26 cellular contexts compared by ENCODE assay signal in the genomic region with DNA sequence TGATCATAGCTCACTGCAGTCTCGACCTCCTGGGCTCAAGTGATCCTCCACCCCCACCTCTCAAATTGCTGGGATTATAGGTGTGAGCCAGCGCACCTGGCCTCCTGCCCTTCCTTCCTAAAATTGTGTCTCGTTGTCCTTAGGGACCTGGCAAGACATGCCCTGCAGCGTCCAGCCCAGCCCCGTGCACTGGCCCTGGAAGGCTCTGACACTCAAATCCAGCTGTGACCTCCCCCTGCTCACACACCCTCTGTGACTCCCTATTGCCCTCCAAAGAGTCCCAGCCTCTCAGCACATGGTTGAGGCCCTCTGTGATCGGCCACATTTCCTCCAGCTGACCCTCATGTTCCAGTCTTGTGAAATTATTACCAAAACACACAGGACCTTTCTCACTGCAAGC. TPM values are rescaled to one million over a fixed set of nuclear protein-coding genes. Genes with fewer than 3 reads are reported as not detected.
DNase-seq lines count a peak whose midpoint lies in the region; ATAC-seq, FAIRE-seq and TF ChIP-seq lines count a peak whose summit lies in the region.
"Had no signal": no experiment of that assay in that cellular context is flagged by ENCODE, and none has a peak within 500 bp of the region (broad histone marks: within the 10 kb centered on the region; RNA-seq: fewer than 3 reads in every experiment).

No MANE protein-coding gene starts in this region.

- no peak overlapping the region for H3K4ac ChIP-seq in H1 (replicated peaks; ENCODE audit: insufficient read length, low read depth, low read length)

- H3K27me3 ChIP-seq in H1 (replicated peaks in 1 of 4; ENCODE audit: control insufficient read depth in 3 of 4, extremely low read depth in 1 of 4, insufficient read depth in 3 of 4, low read length in 3 of 4): no peaks in the 10 kb centered on the region
- H3K27me3 ChIP-seq: BLaER1 had no signal

- no peak for DNase-seq in activated CD4-positive, alpha-beta T cell treated with anti-CD3 and anti-CD28 coated beads, Interleukin-2, amount 10 ng/mL, durations not matched to agents 7 days and 5 days
- no peak for DNase-seq in activated CD4-positive, alpha-beta T cell treated with anti-CD3 and anti-CD28 coated beads for 48 hours
- DNase-seq in H1 (ENCODE audit: low read depth in 1 of 2, low spot score in 2 of 2) (no peak), OCI-LY7 (ENCODE audit: low spot score) (no peak)
- DNase-seq in stimulated activated effector memory CD8-positive, alpha-beta T cell treated with anti-CD3 and anti-CD28 coated beads, Interleukin-12 subunit alpha, Interleukin-12 subunit beta, amount 100 ng/mL, for 72 hours (ENCODE audit: low spot score in 2 of 2): no peak
- DNase-seq in stimulated activated naive CD8-positive, alpha-beta T cell treated with anti-CD3 and anti-CD28 coated beads, Interleukin-15, amount 100 ng/mL, for 72 hours: no peak
- DNase-seq: ACHN; CD8-positive, alpha-beta memory T cell; DMS53; GDM1; KBM-7; NCI-H1092; NCI-H1436; NCI-H187 treated with DMSO at 0.1 percent for 48 hours; NCI-H2227 treated with DMSO at 0.1 percent for 48 hours; NCI-H510A had no signal

- TF ChIP-seq CTCF in HEK293 (tag by site-specific recombination; IDR thresholded peaks at IDR 0.05): no peak
- no peak for TF ChIP-seq CTCF in H1 (IDR thresholded peaks at IDR 0.05; ENCODE audit: control extremely low read depth in 1 of 3, insufficient read depth in 1 of 3, low read depth in 1 of 3, low read length in 3 of 3)
- TF ChIP-seq CTCF in OCI-LY7 (conservative IDR thresholded peaks at IDR 0.05; ENCODE audit: low read length): no peak

- H3K18ac ChIP-seq in H1 (ENCODE audit: extremely low read depth, low read length): no peak overlapping the region

- H3K27ac ChIP-seq in HEK293 (ENCODE audit: extremely low read depth, low read depth, low read length): no peak overlapping the region
- no peak overlapping the region for H3K27ac ChIP-seq in H1 (ENCODE audit: low read depth, low read length)
- H3K27ac ChIP-seq in OCI-LY7 (ENCODE audit: low read depth, low read length, poor library complexity, severe bottlenecking): no peak overlapping the region
- H3K27ac ChIP-seq: 22Rv1, BLaER1 had no signal

- no peak for TF ChIP-seq EP300 in H1 (IDR thresholded peaks at IDR 0.05; ENCODE audit: borderline replicate concordance in 1 of 2, low read depth in 2 of 2, low read length in 2 of 2)

- TF ChIP-seq RAD21 in H1 (IDR thresholded peaks at IDR 0.05 in 1 of 2, conservative IDR thresholded peaks at IDR 0.05 in 1 of 2; ENCODE audit: low read depth in 2 of 2, low read length in 2 of 2): no peak

- H3K9me3 ChIP-seq in HEK293 (ENCODE audit: control insufficient read depth, insufficient read depth, low read depth, low read length): no peaks in the 10 kb centered on the region
- no peaks in the 10 kb centered on the region for H3K9me3 ChIP-seq in H1 (ENCODE audit: insufficient read depth in 2 of 2, low read depth in 1 of 2, low read length in 1 of 2)
- no peaks in the 10 kb centered on the region for H3K9me3 ChIP-seq in OCI-LY7 (ENCODE audit: low read length)
- H3K9me3 ChIP-seq: BLaER1 had no signal

- H2AK5ac ChIP-seq in H1 (ENCODE audit: low read depth, low read length): no peak overlapping the region

- H3K79me1 ChIP-seq in H1 (ENCODE audit: low read depth, low read length): peaks cover 6% of the 10 kb centered on the region; the same call in 1 of the 2 replicates

- H3K9me2 ChIP-seq in OCI-LY7 (ENCODE audit: insufficient read depth, low read length): no peaks in the 10 kb centered on the region

- no peaks in the 10 kb centered on the region for H3K9me3 Mint-ChIP-seq in activated CD4-positive, alpha-beta T cell treated with anti-CD3 and anti-CD28 coated beads, Interleukin-2, amount 10 ng/mL, durations not matched to agents 7 days and 5 days
- H3K9me3 Mint-ChIP-seq in stimulated activated effector memory CD8-positive, alpha-beta T cell treated with anti-CD3 and anti-CD28 coated beads, Interleukin-12 subunit alpha, Interleukin-12 subunit beta, amount 100 ng/mL, for 72 hours: no peaks in the 10 kb centered on the region
- H3K9me3 Mint-ChIP-seq in stimulated activated naive CD8-positive, alpha-beta T cell treated with anti-CD3 and anti-CD28 coated beads, Interleukin-15, amount 100 ng/mL, for 72 hours: no peaks in the 10 kb centered on the region

- no peaks in the 10 kb centered on the region for H3K27me3 Mint-ChIP-seq in activated CD4-positive, alpha-beta T cell treated with anti-CD3 and anti-CD28 coated beads, Interleukin-2, amount 10 ng/mL, durations not matched to agents 7 days and 5 days
- no peaks in the 10 kb centered on the region for H3K27me3 Mint-ChIP-seq in stimulated activated naive CD8-positive, alpha-beta T cell treated with anti-CD3 and anti-CD28 coated beads, Interleukin-15, amount 100 ng/mL, for 72 hours

- no TSS peak for BruUV-seq in OCI-LY7 (replicated peaks; lab: Mats Ljungman, UMichigan)

- H3K4me3 ChIP-seq in HEK293 (ENCODE audit: low read depth, low read length) (no peak overlapping the region), H1 (ENCODE audit: extremely low read depth in 1 of 4, insufficient read depth in 2 of 4, low read depth in 3 of 4, low read length in 4 of 4) (no peak overlapping the region), OCI-LY7 (ENCODE audit: low read depth, low read length, poor library complexity, severe bottlenecking) (no peak overlapping the region)
- H3K4me3 ChIP-seq: BLaER1, GM23338 had no signal

- H2BK12ac ChIP-seq in H1 (ENCODE audit: low read depth, low read length): no peak overlapping the region

- H3K36me3 ChIP-seq in HEK293 (ENCODE audit: control insufficient read depth in 2 of 2, insufficient read depth in 1 of 2, low read length in 2 of 2) (peaks cover 4 to 32% of the 10 kb centered on the region in 2 experiments; a peak in 2 of 3 replicates), H1 (ENCODE audit: control insufficient read depth in 2 of 4, insufficient read depth in 4 of 4, low read length in 3 of 4) (peaks cover 11 to 26% (median 12%) of the 10 kb centered on the region in 4 experiments; a peak in 7 of 8 replicates), OCI-LY7 (ENCODE audit: insufficient read depth, low read length) (peaks cover 67% of the 10 kb centered on the region)

- no peak for FAIRE-seq in H1 (lab: Jason Lieb, UNC)
- FAIRE-seq: D721Med, GM18507, HepG2 had no signal

- ATAC-seq in stimulated activated effector memory CD8-positive, alpha-beta T cell treated with anti-CD3 and anti-CD28 coated beads, Interleukin-12 subunit alpha, Interleukin-12 subunit beta, amount 100 ng/mL, for 72 hours: no peak
- ATAC-seq in HG03108 (IDR thresholded peaks at IDR 0.05; ENCODE audit: unreplicated experiment): no peak
- no peak for ATAC-seq in stimulated activated naive CD8-positive, alpha-beta T cell treated with anti-CD3 and anti-CD28 coated beads, Interleukin-15, amount 100 ng/mL, for 72 hours
- ATAC-seq: GM23338, HepG2, Panc1, SK-N-SH treated with all-trans-retinoic acid at 6 μM for 48 hours had no signal

- H3K4me1 ChIP-seq in HEK293 (ENCODE audit: control insufficient read depth, insufficient read depth, low read length) (no peaks in the 10 kb centered on the region), H1 (replicated peaks in 1 of 4; ENCODE audit: control insufficient read depth in 3 of 4, insufficient read depth in 4 of 4, low read length in 3 of 4) (peaks cover 0 to 14% (median 9%) of the 10 kb centered on the region in 4 experiments; a peak in 6 of 7 replicates), OCI-LY7 (ENCODE audit: insufficient read depth, low read length, poor library complexity, severe bottlenecking) (peaks cover 24% of the 10 kb centered on the region)

- peak overlapping the region; percentile 31 for H3K27ac Mint-ChIP-seq in activated CD4-positive, alpha-beta T cell treated with anti-CD3 and anti-CD28 coated beads, Interleukin-2, amount 10 ng/mL, durations not matched to agents 7 days and 5 days
- H3K27ac Mint-ChIP-seq in stimulated activated effector memory CD8-positive, alpha-beta T cell treated with anti-CD3 and anti-CD28 coated beads, Interleukin-12 subunit alpha, Interleukin-12 subunit beta, amount 100 ng/mL, for 72 hours: peak overlapping the region; percentile 56
- peak overlapping the region in 1 of 2 donors; percentile 57 for H3K27ac Mint-ChIP-seq in stimulated activated naive CD8-positive, alpha-beta T cell treated with anti-CD3 and anti-CD28 coated beads, Interleukin-15, amount 100 ng/mL, for 72 hours
- H3K27ac Mint-ChIP-seq: GM23338 had no signal

- H3K4me2 ChIP-seq in H1 (ENCODE audit: insufficient read depth in 1 of 2, low read depth in 2 of 2, low read length in 2 of 2) (no peak overlapping the region), OCI-LY7 (ENCODE audit: low read length) (no peak overlapping the region)
- H3K4me2 ChIP-seq: BLaER1, GM23338 had no signal

- TF ChIP-seq POLR2A in H1 (IDR thresholded peaks at IDR 0.05; ENCODE audit: control extremely low read depth in 1 of 2, low read depth in 2 of 2, low read length in 2 of 2): no peak

- H3K9ac ChIP-seq in H1 (replicated peaks in 1 of 4; ENCODE audit: extremely low read depth in 1 of 4, low read depth in 3 of 4, low read length in 3 of 4): no peak overlapping the region
- H3K9ac ChIP-seq: BLaER1 had no signal

- peaks cover 0 to 8% of the 10 kb centered on the region in 2 experiments; a peak in 1 of 4 replicates for H3K79me2 ChIP-seq in H1 (ENCODE audit: control insufficient read depth in 1 of 2, insufficient read depth in 2 of 2, low read length in 2 of 2)
- peaks cover 24% of the 10 kb centered on the region; the same call in 1 of the 2 replicates for H3K79me2 ChIP-seq in OCI-LY7 (ENCODE audit: insufficient read depth, low read depth, low read length)

- no peak overlapping the region for H2BK120ac ChIP-seq in H1 (replicated peaks; ENCODE audit: low read depth, low read length)

- WGBS in H1 (ENCODE audit: extremely low coverage in 1 of 2, insufficient coverage in 1 of 2, insufficient read length in 1 of 2, insufficient replicate concordance in 2 of 2, low coverage in 1 of 2, low lambda C conversion rate in 2 of 2, missing lambda C conversion rate in 1 of 2), 2 experiments: 93% methylated on average over 5 of the region's 6 CpGs; no CpG with 5 or more reads in 1 of the 2 experiments

- H3K14ac ChIP-seq in H1 (ENCODE audit: insufficient read length): no peak overlapping the region

- H3K36me3 Mint-ChIP-seq in activated CD4-positive, alpha-beta T cell treated with anti-CD3 and anti-CD28 coated beads, Interleukin-2, amount 10 ng/mL, durations not matched to agents 7 days and 5 days (ENCODE audit: low read depth): peaks cover 8% of the 10 kb centered on the region
- H3K36me3 Mint-ChIP-seq in stimulated activated effector memory CD8-positive, alpha-beta T cell treated with anti-CD3 and anti-CD28 coated beads, Interleukin-12 subunit alpha, Interleukin-12 subunit beta, amount 100 ng/mL, for 72 hours: peaks cover 70% of the 10 kb centered on the region

- peaks cover 28% of the 10 kb centered on the region for H3K4me1 Mint-ChIP-seq in activated CD4-positive, alpha-beta T cell treated with anti-CD3 and anti-CD28 coated beads, Interleukin-2, amount 10 ng/mL, durations not matched to agents 7 days and 5 days
- peaks cover 19% of the 10 kb centered on the region for H3K4me1 Mint-ChIP-seq in stimulated activated effector memory CD8-positive, alpha-beta T cell treated with anti-CD3 and anti-CD28 coated beads, Interleukin-12 subunit alpha, Interleukin-12 subunit beta, amount 100 ng/mL, for 72 hours
- peaks cover 34% of the 10 kb centered on the region for H3K4me1 Mint-ChIP-seq in stimulated activated naive CD8-positive, alpha-beta T cell treated with anti-CD3 and anti-CD28 coated beads, Interleukin-15, amount 100 ng/mL, for 72 hours

- CTCF ChIA-PET in activated CD4-positive, alpha-beta T cell treated with anti-CD3 and anti-CD28 coated beads, Interleukin-2, amount 10 ng/mL, durations not matched to agents 7 days and 5 days (lab: Charles Lee): interaction anchor here (1.6 kb wide), 1 partner anchor 46 kb away, joined by 4 read pairs; no protein-coding TSS in a partner anchor
- CTCF ChIA-PET in HEK293 (lab: Yijun Ruan, JAX): interaction anchor here (1.7 kb wide), 1 partner anchor 54 kb away, joined by 4 read pairs; no protein-coding TSS in a partner anchor
- CTCF ChIA-PET in H1 (lab: Charles Lee; ENCODE audit: partially characterized antibody): interaction anchor here (0.6 to 2.1 kb wide), 3 partner anchors 15 to 57 kb away, joined by 3 to 8 read pairs (median 6); a partner anchor contains a TSS
- CTCF ChIA-PET in OCI-LY7 (lab: Charles Lee; ENCODE audit: unreplicated experiment): no interaction called here

- H4K5ac ChIP-seq in H1 (ENCODE audit: insufficient read length, low read depth, low read length): no peak overlapping the region

- H3K23ac ChIP-seq in H1 (ENCODE audit: insufficient read length): no peak overlapping the region

- POLR2A ChIA-PET in activated CD4-positive, alpha-beta T cell treated with anti-CD3 and anti-CD28 coated beads, Interleukin-2, amount 10 ng/mL, durations not matched to agents 7 days and 5 days (lab: Charles Lee): no interaction called here
- POLR2A ChIA-PET in HEK293 (lab: Yijun Ruan, JAX): interaction anchor here (0.6 to 1.1 kb wide), 2 partner anchors 84 to 379 kb away, joined by 3 read pairs; partner anchors contain the start of gene JUND
- POLR2A ChIA-PET in H1 (lab: Charles Lee; ENCODE audit: partially characterized antibody): no interaction called here
- POLR2A ChIA-PET in OCI-LY7 (lab: Charles Lee): no interaction called here

- peaks cover 8% of the 10 kb centered on the region for H3K23me2 ChIP-seq in H1 (ENCODE audit: low read depth, low read length)

- no peak overlapping the region for H4K91ac ChIP-seq in H1 (replicated peaks; ENCODE audit: insufficient read length, low read length)

- intact Hi-C loops in OCI-LY7 (cut with micrococcal nuclease; ENCODE audit: unreplicated experiment): no loop called here

- no peak overlapping the region for H3K56ac ChIP-seq in H1 (replicated peaks; ENCODE audit: insufficient read length, low read depth, low read length)

- H2AFZ ChIP-seq in H1 (ENCODE audit: low read length): no peak overlapping the region
- H2AFZ ChIP-seq in OCI-LY7 (ENCODE audit: low read length): no peak overlapping the region
- H2AFZ ChIP-seq: GM23338 had no signal

- H2BK5ac ChIP-seq in H1 (ENCODE audit: low read depth, low read length): no peak overlapping the region

- H3K4me3 Mint-ChIP-seq in activated CD4-positive, alpha-beta T cell treated with anti-CD3 and anti-CD28 coated beads, Interleukin-2, amount 10 ng/mL, durations not matched to agents 7 days and 5 days: no peak overlapping the region
- H3K4me3 Mint-ChIP-seq in stimulated activated effector memory CD8-positive, alpha-beta T cell treated with anti-CD3 and anti-CD28 coated beads, Interleukin-12 subunit alpha, Interleukin-12 subunit beta, amount 100 ng/mL, for 72 hours: no peak overlapping the region
- H3K4me3 Mint-ChIP-seq in stimulated activated naive CD8-positive, alpha-beta T cell treated with anti-CD3 and anti-CD28 coated beads, Interleukin-15, amount 100 ng/mL, for 72 hours: no peak overlapping the region
- H3K4me3 Mint-ChIP-seq: GM23338 had no signal

- H4K8ac ChIP-seq in H1 (ENCODE audit: extremely low read depth, insufficient read depth, low read length): 0 out of 2 replicates have a peak overlapping the region, but pooled peaks have one; percentile 42

- H2BK15ac ChIP-seq in H1 (ENCODE audit: low read length): no peak overlapping the region

- no peak overlapping the region for H2BK20ac ChIP-seq in H1 (ENCODE audit: low read length)

- H4K20me1 ChIP-seq in H1 (replicated peaks in 1 of 2; ENCODE audit: control insufficient read depth in 1 of 2, insufficient read depth in 2 of 2, low read length in 2 of 2) (peaks cover 5 to 27% of the 10 kb centered on the region in 2 experiments), OCI-LY7 (ENCODE audit: insufficient read depth, low read length) (peaks cover 12% of the 10 kb centered on the region; the same call in 1 of the 2 replicates)

RNA-seq across cellular contexts. Expression of gene MPV17L2, which starts 4.9 kb away (rescaled TPM):
- 1 to 10 TPM; 6.1 to 6.5 TPM for total RNA-seq in activated CD4-positive, alpha-beta T cell treated with anti-CD3 and anti-CD28 coated beads, Interleukin-2, amount 10 ng/mL, durations not matched to agents 7 days and 5 days
- 24.2 and 28.6 TPM in 2 replicates for total RNA-seq in H1 (2021; fragmentation: NEBNext Ultra II Directional; extraction: Animal tissue kit (Norgen Biotek cat#: 25700))
- polyA plus RNA-seq in H1 (2011; rRNA removed): 80.1 and 82.6 TPM in 2 replicates
- polyA plus RNA-seq in H1 (2011; cell fraction: cytosol; rRNA removed): 52.7 TPM
- polyA plus RNA-seq in H1 (2011; cell fraction: nucleus; rRNA removed): 45.3 TPM
- polyA plus RNA-seq in H1 (2012, experiment 1 of 2): 29.4 to 37.4 TPM (median 36.6 TPM) in 4 replicates
- 48.3 TPM for polyA plus RNA-seq in H1 (2012, experiment 2 of 2)
- 41.2 TPM for polyA plus RNA-seq in H1 (2013, experiment 1 of 2)
- 42.3 TPM for polyA plus RNA-seq in H1 (2013, experiment 2 of 2)
- 31.0 and 44.7 TPM in 2 replicates for polyA minus RNA-seq in H1 (2011; rRNA and poly(A)+ RNA removed)
- 16.7 TPM for polyA minus RNA-seq in H1 (2011; cell fraction: cytosol; rRNA and poly(A)+ RNA removed)
- 12.7 TPM for polyA minus RNA-seq in H1 (2011; cell fraction: nucleus; rRNA and poly(A)+ RNA removed)
- total RNA-seq in OCI-LY7 (2014; rRNA removed; shearing (Covaris generic)): 21.9 and 23.7 TPM in 2 replicates
- 18.1 and 22.6 TPM in 2 replicates for total RNA-seq in OCI-LY7 (2022)

RNA-seq across cellular contexts. Expression of gene RAB3A, which starts 5.9 kb away (rescaled TPM):
- 1 to 10 TPM; 4.0 to 5.2 TPM for total RNA-seq in activated CD4-positive, alpha-beta T cell treated with anti-CD3 and anti-CD28 coated beads, Interleukin-2, amount 10 ng/mL, durations not matched to agents 7 days and 5 days
- total RNA-seq in H1 (2021; fragmentation: NEBNext Ultra II Directional; extraction: Animal tissue kit (Norgen Biotek cat#: 25700)): 14.2 and 14.3 TPM in 2 replicates
- polyA plus RNA-seq in H1 (2011; rRNA removed): 13.6 and 18.6 TPM in 2 replicates
- polyA plus RNA-seq in H1 (2011; cell fraction: cytosol; rRNA removed): 7.1 TPM
- 26.7 TPM for polyA plus RNA-seq in H1 (2011; cell fraction: nucleus; rRNA removed)
- 10.0 to 16.5 TPM (median 14.3 TPM) in 4 replicates for polyA plus RNA-seq in H1 (2012, experiment 1 of 2)
- 11.5 TPM for polyA plus RNA-seq in H1 (2012, experiment 2 of 2)
- polyA plus RNA-seq in H1 (2013, experiment 1 of 2): 12.1 TPM
- 13.1 TPM for polyA plus RNA-seq in H1 (2013, experiment 2 of 2)
- 42.9 and 47.7 TPM in 2 replicates for polyA minus RNA-seq in H1 (2011; rRNA and poly(A)+ RNA removed)
- polyA minus RNA-seq in H1 (2011; cell fraction: cytosol; rRNA and poly(A)+ RNA removed): 23.5 TPM
- 17.7 TPM for polyA minus RNA-seq in H1 (2011; cell fraction: nucleus; rRNA and poly(A)+ RNA removed)
- 2.9 and 4.9 TPM in 2 replicates for total RNA-seq in OCI-LY7 (2014; rRNA removed; shearing (Covaris generic))
- total RNA-seq in OCI-LY7 (2022): 6.9 and 8.6 TPM in 2 replicates

RNA-seq across cellular contexts. Expression of gene IFI30, which starts 24.3 kb away (rescaled TPM):
- total RNA-seq in activated CD4-positive, alpha-beta T cell treated with anti-CD3 and anti-CD28 coated beads, Interleukin-2, amount 10 ng/mL, durations not matched to agents 7 days and 5 days: 10 to 100 TPM; 54.1 to 58.9 TPM
- 25.9 and 28.9 TPM in 2 replicates for total RNA-seq in H1 (2021; fragmentation: NEBNext Ultra II Directional; extraction: Animal tissue kit (Norgen Biotek cat#: 25700))
- 59.5 and 62.4 TPM in 2 replicates for polyA plus RNA-seq in H1 (2011; rRNA removed)
- polyA plus RNA-seq in H1 (2011; cell fraction: cytosol; rRNA removed): 58.0 TPM
- polyA plus RNA-seq in H1 (2011; cell fraction: nucleus; rRNA removed): 51.4 TPM
- 25.3 to 49.4 TPM (median 43.4 TPM) in 4 replicates for polyA plus RNA-seq in H1 (2012, experiment 1 of 2)
- 54.5 TPM for polyA plus RNA-seq in H1 (2012, experiment 2 of 2)
- polyA plus RNA-seq in H1 (2013, experiment 1 of 2): 60.7 TPM
- 66.1 TPM for polyA plus RNA-seq in H1 (2013, experiment 2 of 2)
- 39.9 and 40.8 TPM in 2 replicates for polyA minus RNA-seq in H1 (2011; rRNA and poly(A)+ RNA removed)
- 26.3 TPM for polyA minus RNA-seq in H1 (2011; cell fraction: cytosol; rRNA and poly(A)+ RNA removed)
- polyA minus RNA-seq in H1 (2011; cell fraction: nucleus; rRNA and poly(A)+ RNA removed): 15.6 TPM
- 141 and 195 TPM in 2 replicates for total RNA-seq in OCI-LY7 (2014; rRNA removed; shearing (Covaris generic))
- total RNA-seq in OCI-LY7 (2022): 117 and 170 TPM in 2 replicates

RNA-seq across cellular contexts. Expression of gene PDE4C, which starts 28.3 kb away (rescaled TPM):
- under 1 TPM in 1 of 2 experiments, not detected in 1; 0.15 TPM for total RNA-seq in activated CD4-positive, alpha-beta T cell treated with anti-CD3 and anti-CD28 coated beads, Interleukin-2, amount 10 ng/mL, durations not matched to agents 7 days and 5 days
- total RNA-seq in H1 (2021; fragmentation: NEBNext Ultra II Directional; extraction: Animal tissue kit (Norgen Biotek cat#: 25700)): 2.3 and 2.7 TPM in 2 replicates
- polyA plus RNA-seq in H1 (2011; rRNA removed): 3.1 and 3.7 TPM in 2 replicates
- polyA plus RNA-seq in H1 (2011; cell fraction: cytosol; rRNA removed): 4.7 TPM
- 10.8 TPM for polyA plus RNA-seq in H1 (2011; cell fraction: nucleus; rRNA removed)
- 1.8 to 3.1 TPM (median 2.3 TPM) in 4 replicates for polyA plus RNA-seq in H1 (2012, experiment 1 of 2)
- 1.1 TPM for polyA plus RNA-seq in H1 (2012, experiment 2 of 2)
- 0.71 TPM for polyA plus RNA-seq in H1 (2013, experiment 1 of 2)
- polyA plus RNA-seq in H1 (2013, experiment 2 of 2): 0.85 TPM
- polyA minus RNA-seq in H1 (2011; rRNA and poly(A)+ RNA removed): 2.6 and 5.2 TPM in 2 replicates
- 3.2 TPM for polyA minus RNA-seq in H1 (2011; cell fraction: cytosol; rRNA and poly(A)+ RNA removed)
- 8.1 TPM for polyA minus RNA-seq in H1 (2011; cell fraction: nucleus; rRNA and poly(A)+ RNA removed)
- total RNA-seq in OCI-LY7 (2014; rRNA removed; shearing (Covaris generic)): not detected in 2 replicates
- total RNA-seq in OCI-LY7 (2022): 0.77 and 1.4 TPM in 2 replicates
- total RNA-seq: CD8-positive, alpha-beta memory T cell had no signal
- polyA plus RNA-seq: CD8-positive, alpha-beta memory T cell had no signal

RNA-seq across cellular contexts. Expression of gene PIK3R2, which starts 45.0 kb away (rescaled TPM):
- total RNA-seq in activated CD4-positive, alpha-beta T cell treated with anti-CD3 and anti-CD28 coated beads, Interleukin-2, amount 10 ng/mL, durations not matched to agents 7 days and 5 days: 10 to 100 TPM; 12.6 to 13.1 TPM
- 53.8 and 57.1 TPM in 2 replicates for total RNA-seq in H1 (2021; fragmentation: NEBNext Ultra II Directional; extraction: Animal tissue kit (Norgen Biotek cat#: 25700))
- 21.7 and 31.4 TPM in 2 replicates for polyA plus RNA-seq in H1 (2011; rRNA removed)
- 20.2 TPM for polyA plus RNA-seq in H1 (2011; cell fraction: cytosol; rRNA removed)
- 29.8 TPM for polyA plus RNA-seq in H1 (2011; cell fraction: nucleus; rRNA removed)
- polyA plus RNA-seq in H1 (2012, experiment 1 of 2): 24.6 to 46.9 TPM (median 34.0 TPM) in 4 replicates
- 33.2 TPM for polyA plus RNA-seq in H1 (2012, experiment 2 of 2)
- 45.8 TPM for polyA plus RNA-seq in H1 (2013, experiment 1 of 2)
- 45.9 TPM for polyA plus RNA-seq in H1 (2013, experiment 2 of 2)
- polyA minus RNA-seq in H1 (2011; rRNA and poly(A)+ RNA removed): 15.2 and 18.5 TPM in 2 replicates
- 37.8 TPM for polyA minus RNA-seq in H1 (2011; cell fraction: cytosol; rRNA and poly(A)+ RNA removed)
- 21.7 TPM for polyA minus RNA-seq in H1 (2011; cell fraction: nucleus; rRNA and poly(A)+ RNA removed)
- total RNA-seq in OCI-LY7 (2014; rRNA removed; shearing (Covaris generic)): 1.6 and 3.2 TPM in 2 replicates
- 20.5 and 30.0 TPM in 2 replicates for total RNA-seq in OCI-LY7 (2022)
